In genomic region chr1:4723106-4723505, GRCh38 we compare ENCODE assay signal across 26 cellular contexts.
"Had no signal": no experiment of that assay in that cellular context is flagged by ENCODE, and none has a peak within 500 bp of the region (broad histone marks: within the 10 kb centered on the region; RNA-seq: fewer than 3 reads in every experiment).

No MANE protein-coding gene starts in this region.

- H3K27ac Mint-ChIP-seq: stimulated activated effector memory CD8-positive, alpha-beta T cell treated with anti-CD3 and anti-CD28 coated beads, Interleukin-12 subunit alpha, Interleukin-12 subunit beta, amount 100 ng/mL, for 72 hours; stimulated activated memory B cell treated with anti-CD40 and anti-IgM and Interleukin-4, amounts not matched to agents 10 μg/mL and 1 μg/mL and 100 μg/mL, for 72 hours; stimulated activated naive B cell treated with anti-CD40 and anti-IgM and Interleukin-4, amounts not matched to agents 10 μg/mL and 1 μg/mL and 100 μg/mL, for 72 hours; stimulated activated naive CD8-positive, alpha-beta T cell treated with anti-CD3 and anti-CD28 coated beads, Interleukin-15, amount 100 ng/mL, for 72 hours; stimulated activated naive CD8-positive, alpha-beta T cell treated with anti-CD3 and anti-CD28 coated beads, Interleukin-15, Interleukin-2, amounts not matched to agents 100 ng/mL and 50 ng/mL, for 24 hours; type B pancreatic cell had no signal

- H3K36me3 ChIP-seq: stomach, suprapubic skin, thoracic aorta, thyroid gland, tibial artery, tibial nerve, transverse colon, upper lobe of left lung, upper lobe of right lung, uterus, vagina had no signal

- H3K4me3 Mint-ChIP-seq: stimulated activated effector memory CD8-positive, alpha-beta T cell treated with anti-CD3 and anti-CD28 coated beads, Interleukin-12 subunit alpha, Interleukin-12 subunit beta, amount 100 ng/mL, for 72 hours; stimulated activated memory B cell treated with anti-CD40 and anti-IgM and Interleukin-4, amounts not matched to agents 10 μg/mL and 1 μg/mL and 100 μg/mL, for 72 hours; stimulated activated naive B cell treated with anti-CD40 and anti-IgM and Interleukin-4, amounts not matched to agents 10 μg/mL and 1 μg/mL and 100 μg/mL, for 72 hours; stimulated activated naive CD8-positive, alpha-beta T cell treated with anti-CD3 and anti-CD28 coated beads, Interleukin-15, amount 100 ng/mL, for 72 hours; stimulated activated naive CD8-positive, alpha-beta T cell treated with anti-CD3 and anti-CD28 coated beads, Interleukin-15, Interleukin-2, amounts not matched to agents 100 ng/mL and 50 ng/mL, for 24 hours; type B pancreatic cell had no signal

- H3K4me1 Mint-ChIP-seq: stimulated activated memory B cell treated with anti-CD40 and anti-IgM and Interleukin-4, amounts not matched to agents 10 μg/mL and 1 μg/mL and 100 μg/mL, for 72 hours; stimulated activated naive CD8-positive, alpha-beta T cell treated with anti-CD3 and anti-CD28 coated beads, Interleukin-15, amount 100 ng/mL, for 72 hours had no signal

- H3K4me3 ChIP-seq: stomach, suprapubic skin, testis, thoracic aorta, thyroid gland, tibial artery, tibial nerve, transverse colon, upper lobe of left lung, upper lobe of right lung, uterus, vagina had no signal

- H3K36me3 Mint-ChIP-seq: stimulated activated effector memory CD8-positive, alpha-beta T cell treated with anti-CD3 and anti-CD28 coated beads, Interleukin-12 subunit alpha, Interleukin-12 subunit beta, amount 100 ng/mL, for 72 hours; stimulated activated memory B cell treated with anti-CD40 and anti-IgM and Interleukin-4, amounts not matched to agents 10 μg/mL and 1 μg/mL and 100 μg/mL, for 72 hours; stimulated activated naive B cell treated with anti-CD40 and anti-IgM and Interleukin-4, amounts not matched to agents 10 μg/mL and 1 μg/mL and 100 μg/mL, for 72 hours; type B pancreatic cell had no signal

- H3K27me3 Mint-ChIP-seq: stimulated activated naive CD8-positive, alpha-beta T cell treated with anti-CD3 and anti-CD28 coated beads, Interleukin-15, Interleukin-2, amounts not matched to agents 100 ng/mL and 50 ng/mL, for 24 hours had no signal

- H3K9me3 Mint-ChIP-seq: stimulated activated effector memory CD8-positive, alpha-beta T cell treated with anti-CD3 and anti-CD28 coated beads, Interleukin-12 subunit alpha, Interleukin-12 subunit beta, amount 100 ng/mL, for 72 hours; stimulated activated memory B cell treated with anti-CD40 and anti-IgM and Interleukin-4, amounts not matched to agents 10 μg/mL and 1 μg/mL and 100 μg/mL, for 72 hours; stimulated activated naive B cell treated with anti-CD40 and anti-IgM and Interleukin-4, amounts not matched to agents 10 μg/mL and 1 μg/mL and 100 μg/mL, for 72 hours; stimulated activated naive CD8-positive, alpha-beta T cell treated with anti-CD3 and anti-CD28 coated beads, Interleukin-15, amount 100 ng/mL, for 72 hours; stimulated activated naive CD8-positive, alpha-beta T cell treated with anti-CD3 and anti-CD28 coated beads, Interleukin-15, Interleukin-2, amounts not matched to agents 100 ng/mL and 50 ng/mL, for 24 hours; type B pancreatic cell had no signal

- H3K27me3 ChIP-seq: testis, thyroid gland, tibial nerve, transverse colon, upper lobe of left lung, upper lobe of right lung, uterus, vagina had no signal

- H3K27ac ChIP-seq: stomach, suprapubic skin, testis, thoracic aorta, thyroid gland, tibial artery, tibial nerve, transverse colon, upper lobe of left lung, upper lobe of right lung, uterus, vagina had no signal

- ATAC-seq: stimulated activated effector memory CD8-positive, alpha-beta T cell treated with anti-CD3 and anti-CD28 coated beads, Interleukin-12 subunit alpha, Interleukin-12 subunit beta, amount 100 ng/mL, for 72 hours; stimulated activated memory B cell treated with anti-CD40 and anti-IgM and Interleukin-4, amounts not matched to agents 10 μg/mL and 1 μg/mL and 100 μg/mL, for 72 hours; stimulated activated naive B cell treated with anti-CD40 and anti-IgM and Interleukin-4, amounts not matched to agents 10 μg/mL and 1 μg/mL and 100 μg/mL, for 72 hours; stimulated activated naive CD8-positive, alpha-beta T cell treated with anti-CD3 and anti-CD28 coated beads, Interleukin-15, amount 100 ng/mL, for 72 hours; upper lobe of right lung had no signal

- H3K9me3 ChIP-seq: stomach, suprapubic skin, testis, thoracic aorta, thyroid gland, tibial artery, transverse colon, upper lobe of left lung, upper lobe of right lung, uterus, vagina had no signal

- DNase-seq: stimulated activated CD4-positive, alpha-beta T cell treated with anti-CD3 and anti-CD28 coated beads, Interleukin-2, amount 100 ng/mL, for 48 hours; stimulated activated CD4-positive, alpha-beta T cell treated with anti-CD3 and anti-CD28 coated beads, Interleukin-4, amount 100 ng/mL, for 1 hour; stimulated activated CD4-positive, alpha-beta T cell treated with anti-CD3 and anti-CD28 coated beads, Interleukin-4, amount 100 ng/mL, for 24 hours; stimulated activated CD4-positive, alpha-beta T cell treated with anti-CD3 and anti-CD28 coated beads, Interleukin-4, amount 100 ng/mL, for 4 hours; stimulated activated CD8-positive, alpha-beta memory T cell treated with anti-CD3 and anti-CD28 coated beads, Interleukin-4, amount 100 ng/mL, for 48 hours; stimulated activated naive B cell treated with anti-CD40 and anti-IgM and Interleukin-4, amounts not matched to agents 10 μg/mL and 1 μg/mL and 100 μg/mL, for 72 hours; stimulated activated naive CD4-positive, alpha-beta T cell; stimulated activated naive CD4-positive, alpha-beta T cell treated with Interleukin-2 at 50 U/mL for 16 hours; stimulated activated naive CD8-positive, alpha-beta T cell treated with anti-CD3 and anti-CD28 coated beads, Interleukin-15, amount 100 ng/mL, for 72 hours; stomach; testis; thyroid gland; tibial artery; transverse colon; trophoblast cell; upper lobe of left lung; upper lobe of right lung; uterus had no signal

- H3K4me1 ChIP-seq: stomach, suprapubic skin, testis, thyroid gland, tibial artery, tibial nerve, transverse colon, upper lobe of left lung, upper lobe of right lung, uterus, vagina had no signal
